In genomic region chr16:70253291-70254094, GRCh38 we compare ENCODE assay signal across 8 cellular contexts. TPM values are rescaled to one million over a fixed set of nuclear protein-coding genes. Genes with fewer than 3 reads are reported as not detected.
DNase-seq lines count a peak whose midpoint lies in the region; ATAC-seq, FAIRE-seq and TF ChIP-seq lines count a peak whose summit lies in the region.

No MANE protein-coding gene starts in this region.

- H3K27me3 ChIP-seq in liver (ENCODE audit: control insufficient read depth in 4 of 4, insufficient read depth in 4 of 4, low read length in 3 of 4) (no peaks in the 10 kb centered on the region), upper lobe of right lung (no peaks in the 10 kb centered on the region)

- H3K27ac ChIP-seq in liver (ENCODE audit: low read depth in 1 of 2, low read length in 2 of 2) (no peak overlapping the region), upper lobe of right lung (no peak overlapping the region)

- H3K9me3 Mint-ChIP-seq in activated T-cell treated with anti-CD3 and anti-CD28 coated beads, Interleukin-2, amount 50 U/mL, for 4 hours: no peaks in the 10 kb centered on the region

- in situ Hi-C loops in astrocyte of the spinal cord (cut with HindIII; ENCODE audit: low sequenced_read_pairs): no loop called here

- ATAC-seq in activated T-cell treated with anti-CD3 and anti-CD28 coated beads, Interleukin-2, amount 50 U/mL, for 4 hours: no peak
- ATAC-seq in upper lobe of right lung (no peak), HG03095 (IDR thresholded peaks at IDR 0.05; ENCODE audit: unreplicated experiment) (no peak)

- peak; percentile 37 for DNase-seq in activated T-cell treated with anti-CD3 and anti-CD28 coated beads, Interleukin-2, amount 50 U/mL, for 1 hour
- DNase-seq in activated T-cell treated with anti-CD3 and anti-CD28 coated beads, Interleukin-2, amount 50 U/mL, for 4 hours: no peak
- DNase-seq in NCI-H460 (ENCODE audit: extremely low read depth, low read depth) (peak; percentile 18), astrocyte of the spinal cord (ENCODE audit: low read depth, low spot score) (peak; percentile 41), upper lobe of right lung (no peak), GM19239 (ENCODE audit: insufficient read length, low spot score) (no peak)

- peaks cover 29 to 59% (median 43%) of the 10 kb centered on the region in 4 donors for H3K36me3 ChIP-seq in liver (ENCODE audit: control insufficient read depth in 4 of 4, insufficient read depth in 3 of 4, low read depth in 1 of 4, low read length in 3 of 4)
- H3K36me3 ChIP-seq in upper lobe of right lung: peaks cover 71% of the 10 kb centered on the region

- H3K4me3 ChIP-seq in astrocyte of the spinal cord (ENCODE audit: low read depth, low read length) (no peak overlapping the region), liver (ENCODE audit: low read depth in 1 of 3, low read length in 3 of 3) (no peak overlapping the region), upper lobe of right lung (no peak overlapping the region)

- 85% methylated on average over 16 of the region's 16 CpGs for WGBS in liver

- intact Hi-C loops in upper lobe of right lung (cut with DNase I): no loop called here

- peak in 1 of 2 donors; percentile 10 for TF ChIP-seq RAD21 in liver (IDR thresholded peaks at IDR 0.05)

- H3K9me3 ChIP-seq in liver (ENCODE audit: control insufficient read depth in 4 of 4, low read length in 3 of 4): no peaks in the 10 kb centered on the region
- no peaks in the 10 kb centered on the region for H3K9me3 ChIP-seq in upper lobe of right lung

- peaks cover 6 to 16% (median 13%) of the 10 kb centered on the region in 4 donors for H3K4me1 ChIP-seq in liver (ENCODE audit: control insufficient read depth in 4 of 4, insufficient read depth in 4 of 4, low read length in 3 of 4)
- H3K4me1 ChIP-seq in upper lobe of right lung: peaks cover 20% of the 10 kb centered on the region

- TF ChIP-seq CTCF in astrocyte of the spinal cord (IDR thresholded peaks at IDR 0.05; ENCODE audit: low read depth, low read length) (peak; percentile 76), liver (IDR thresholded peaks at IDR 0.05; ENCODE audit: low read depth, low read length, missing input control) (peak; percentile 47), upper lobe of right lung (IDR thresholded peaks at IDR 0.05) (peak; percentile 44)

- no peaks in the 10 kb centered on the region for H3K27me3 Mint-ChIP-seq in activated T-cell treated with anti-CD3 and anti-CD28 coated beads, Interleukin-2, amount 50 U/mL, for 4 hours (ENCODE audit: low read depth)

- H3K4me1 Mint-ChIP-seq in activated T-cell treated with anti-CD3 and anti-CD28 coated beads, Interleukin-2, amount 50 U/mL, for 4 hours (ENCODE audit: low read depth): peaks cover 10% of the 10 kb centered on the region

- no peak overlapping the region for H3K9ac ChIP-seq in liver (ENCODE audit: low read depth in 1 of 2, low read length in 2 of 2)

- peaks cover 30% of the 10 kb centered on the region for H3K36me3 Mint-ChIP-seq in activated T-cell treated with anti-CD3 and anti-CD28 coated beads, Interleukin-2, amount 50 U/mL, for 4 hours (ENCODE audit: insufficient read depth)

- FAIRE-seq in GM19239 (lab: Jason Lieb, UNC): no peak

- no peak overlapping the region for H3K4me3 Mint-ChIP-seq in activated T-cell treated with anti-CD3 and anti-CD28 coated beads, Interleukin-2, amount 50 U/mL, for 4 hours

TF ChIP-seq in liver, 16 proteins besides CTCF, POLR2A, EP300 and RAD21:
- no peak for TF ChIP-seq RXRA (IDR thresholded peaks at IDR 0.05)
TF ChIP-seq in liver: peak in this region for 0.

RNA-seq across cellular contexts. Expression of gene EXOSC6, which starts 1.8 kb away (rescaled TPM):
- 10 to 100 TPM; 50.9 to 52.4 (median 52.2) TPM for total RNA-seq in activated T-cell treated with anti-CD3 and anti-CD28 coated beads, Interleukin-2, amount 50 U/mL, for 4 hours
- total RNA-seq in NCI-H460 (2014; rRNA removed; shearing (Covaris generic)): 20.9 and 21.1 TPM in 2 replicates
- 17.5 and 17.9 TPM in 2 replicates for polyA plus RNA-seq in NCI-H460 (2014; cell fraction: nucleus; rRNA removed)
- total RNA-seq in liver: 10 to 100 TPM; 13.1 to 16.4 TPM
- 1 to 10 TPM; 3.7 to 4.9 TPM for polyA plus RNA-seq in liver
- 22.1 TPM for total RNA-seq in upper lobe of right lung

RNA-seq across cellular contexts. Expression of gene AARS1, which starts 35.8 kb away (rescaled TPM):
- 100 to 1,000 TPM; 130 to 168 (median 139) TPM for total RNA-seq in activated T-cell treated with anti-CD3 and anti-CD28 coated beads, Interleukin-2, amount 50 U/mL, for 4 hours
- 130 and 168 TPM in 2 replicates for total RNA-seq in NCI-H460 (2014; rRNA removed; shearing (Covaris generic))
- 78.3 and 112 TPM in 2 replicates for polyA plus RNA-seq in NCI-H460 (2014; cell fraction: nucleus; rRNA removed)
- total RNA-seq in liver (100 to 1,000 TPM in 1 of 2 donors, 10 to 100 TPM in 1; 54.1 to 121 TPM), upper lobe of right lung (113 TPM)
- 10 to 100 TPM; 53.7 to 73.9 TPM for polyA plus RNA-seq in liver

RNA-seq across cellular contexts. Expression of gene DDX19B, which starts 45.5 kb away (rescaled TPM):
- 10 to 100 TPM; 19.7 to 24.4 (median 21.8) TPM for total RNA-seq in activated T-cell treated with anti-CD3 and anti-CD28 coated beads, Interleukin-2, amount 50 U/mL, for 4 hours
- total RNA-seq in NCI-H460 (2014; rRNA removed; shearing (Covaris generic)): 33.3 and 41.2 TPM in 2 replicates
- polyA plus RNA-seq in NCI-H460 (2014; cell fraction: nucleus; rRNA removed): 18.6 and 38.7 TPM in 2 replicates
- total RNA-seq in liver: 10 to 100 TPM; 11.3 to 16.2 TPM
- polyA plus RNA-seq in liver: 10 to 100 TPM; 16.7 to 21.4 TPM
- total RNA-seq in upper lobe of right lung: 27.6 TPM

Comparison
In these comparisons a context has a peak if more than half of its experiments do, and no peak if none do; other contexts are left out.
1. DNase-seq: peak in activated T-cell treated with anti-CD3 and anti-CD28 coated beads, Interleukin-2, amount 50 U/mL, for 1 hour (single experiment), NCI-H460 (single experiment) and astrocyte of the spinal cord (single experiment); none in activated T-cell treated with anti-CD3 and anti-CD28 coated beads, Interleukin-2, amount 50 U/mL, for 4 hours (single experiment), upper lobe of right lung (single experiment) and GM19239 (single experiment).
2. Peak in every context shown above with its lines, with median percentiles within 50 percentile points of each other: CTCF ChIP-seq.